In the genomic region with DNA sequence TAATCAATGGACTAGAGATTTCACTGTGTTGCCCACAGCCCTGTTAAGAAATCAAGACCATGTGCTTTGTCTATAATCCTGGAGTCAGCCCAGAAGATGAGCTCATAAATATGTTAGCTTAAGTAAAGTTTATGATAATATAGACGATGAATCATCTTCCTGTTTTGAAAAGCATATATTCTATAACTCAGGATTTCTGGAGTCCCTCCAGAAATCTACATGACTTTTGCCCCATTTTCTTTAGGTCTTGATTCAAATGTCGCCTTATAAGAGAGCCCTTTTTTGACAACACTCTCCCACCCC, we compare ENCODE assay signal across 13 cellular contexts.
DNase-seq lines count a peak whose midpoint lies in the region; ATAC-seq, FAIRE-seq and TF ChIP-seq lines count a peak whose summit lies in the region.
"Had no signal": no experiment of that assay in that cellular context is flagged by ENCODE, and none has a peak within 500 bp of the region (broad histone marks: within the 10 kb centered on the region; RNA-seq: fewer than 3 reads in every experiment).

No MANE protein-coding gene starts in this region.

- DNase-seq in AG10803 (ENCODE audit: low read depth), result peak; percentile 35
- DNase-seq in LoVo (ENCODE audit: low spot score), result peak; percentile 11
- peak; percentile 66 for DNase-seq in astrocyte of the spinal cord (ENCODE audit: low read depth, low spot score)
- peak; percentile 1 for DNase-seq in hepatic stellate cell (ENCODE audit: low spot score)
- no peak for DNase-seq in NCI-H2029 (lab: John Stamatoyannopoulos, UW)
- no peak for DNase-seq in D721Med (ENCODE audit: insufficient read length, low spot score)
- no peak for DNase-seq in NCI-H2081 (lab: John Stamatoyannopoulos, UW)
- DNase-seq: activated T-cell treated with anti-CD3 and anti-CD28 coated beads, Interleukin-2, amount 50 U/mL, for 4 hours; immature natural killer cell; NCI-H1417 treated with DMSO at 0.1 percent for 48 hours; NCI-H82 had no signal

- TF ChIP-seq CTCF in AG10803 (conservative IDR thresholded peaks at IDR 0.05; ENCODE audit: low read length), result no peak
- TF ChIP-seq CTCF in astrocyte of the spinal cord (IDR thresholded peaks at IDR 0.05; ENCODE audit: low read depth, low read length), result no peak
- TF ChIP-seq CTCF in D721Med (IDR thresholded peaks at IDR 0.05; ENCODE audit: insufficient read depth, missing control alignments), result no peak

- peak overlapping the region; percentile 20; the same call in 1 of the 2 replicates for H3K4me3 ChIP-seq in AG10803 (ENCODE audit: low read length)
- no peak overlapping the region for H3K4me3 ChIP-seq in astrocyte of the spinal cord (ENCODE audit: low read depth, low read length)

- in situ Hi-C loops in astrocyte of the spinal cord (cut with HindIII; ENCODE audit: low sequenced_read_pairs), result no loop called here

- ATAC-seq in GM18517 (IDR thresholded peaks at IDR 0.05; ENCODE audit: unreplicated experiment), result no peak
- ATAC-seq: activated T-cell treated with anti-CD3 and anti-CD28 coated beads, Interleukin-2, amount 50 U/mL, for 4 hours had no signal

- no peak for FAIRE-seq in D721Med (lab: Jason Lieb, UNC)
- FAIRE-seq: H54 had no signal

Comparison
In these comparisons a context has a peak if more than half of its experiments do, and no peak if none do; other contexts are left out.
1. DNase-seq: peak in AG10803 (single experiment), LoVo (single experiment), astrocyte of the spinal cord (single experiment) and hepatic stellate cell (single experiment); none in NCI-H2029 (single experiment), D721Med (single experiment) and NCI-H2081 (0 of 2).